10 cellular contexts compared by ENCODE assay signal in the genomic region with DNA sequence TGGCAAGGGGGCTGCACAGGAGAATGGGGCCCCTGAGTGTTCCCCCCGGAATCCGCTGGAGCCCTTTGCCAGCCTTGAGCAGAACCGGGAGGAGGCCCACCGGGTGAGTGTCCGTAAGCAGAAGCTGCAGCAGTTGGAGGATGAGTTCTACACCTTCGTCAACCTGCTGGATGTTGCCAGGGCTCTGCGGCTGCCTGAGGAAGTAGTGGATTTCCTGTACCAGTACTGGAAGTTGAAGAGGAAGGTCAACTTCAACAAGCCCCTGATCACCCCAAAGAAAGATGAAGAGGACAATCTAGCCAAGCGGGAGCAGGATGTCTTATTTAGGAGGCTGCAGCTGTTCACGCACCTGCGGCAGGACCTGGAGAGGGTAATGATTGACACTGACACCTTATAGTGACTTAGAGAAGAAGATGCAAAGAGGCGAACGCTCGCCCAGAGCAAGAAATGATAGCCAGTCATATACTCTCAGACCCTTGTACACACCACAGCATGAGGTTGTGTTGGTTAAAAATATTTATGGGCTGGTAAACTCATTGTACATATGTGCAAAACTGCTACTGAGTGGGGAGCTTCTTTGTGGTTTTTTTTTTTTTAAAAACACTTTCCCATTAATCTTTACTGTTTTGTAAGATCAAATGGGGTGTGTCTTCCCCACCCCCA. TPM values are rescaled to one million over a fixed set of nuclear protein-coding genes. Genes with fewer than 3 reads are reported as not detected.
DNase-seq lines count a peak whose midpoint lies in the region; ATAC-seq and TF ChIP-seq lines count a peak whose summit lies in the region.
"Had no signal": no experiment of that assay in that cellular context is flagged by ENCODE, and none has a peak within 500 bp of the region (broad histone marks: within the 10 kb centered on the region; RNA-seq: fewer than 3 reads in every experiment).

No MANE protein-coding gene starts in this region.

- TF ChIP-seq EP300 in upper lobe of left lung (IDR thresholded peaks at IDR 0.05) = no peak

- no peak for TF ChIP-seq POLR2A in upper lobe of left lung (IDR thresholded peaks at IDR 0.05)

- H3K4me3 ChIP-seq in heart right ventricle = no peak overlapping the region
- H3K4me3 ChIP-seq in upper lobe of left lung = no peak overlapping the region

- DNase-seq in Right ventricle myocardium inferior (ENCODE audit: missing footprints) (peak; percentile 76), heart right ventricle (no peak), activated B cell treated with CpG ODN at 0.5 μM for 24 hours (no peak), upper lobe of left lung (peak in 1 of 2 donors; percentile 47), HPDE6-E6E7 (ENCODE audit: extremely low spot score) (no peak), NCI-H82 (lab: John Stamatoyannopoulos, UW) (no peak)
- DNase-seq: islet precursor cell, OCI-M1 had no signal

- H3K27ac Mint-ChIP-seq in activated B cell treated with CpG ODN at 0.5 μM for 24 hours = peak overlapping the region; percentile 67

- H3K27me3 ChIP-seq in heart right ventricle (no peaks in the 10 kb centered on the region), upper lobe of left lung (no peaks in the 10 kb centered on the region)

- H3K4me1 ChIP-seq in heart right ventricle = peaks cover 3 to 55% (median 46%) of the 10 kb centered on the region in 9 donors
- H3K4me1 ChIP-seq in upper lobe of left lung = peaks cover 0 to 24% (median 17%) of the 10 kb centered on the region in 4 donors

- H3K9me3 Mint-ChIP-seq in activated B cell treated with CpG ODN at 0.5 μM for 24 hours = no peaks in the 10 kb centered on the region

- peaks cover 0 to 86% (median 15%) of the 10 kb centered on the region in 9 donors for H3K36me3 ChIP-seq in heart right ventricle
- peaks cover 13 to 76% (median 44%) of the 10 kb centered on the region in 4 donors for H3K36me3 ChIP-seq in upper lobe of left lung

- 73 to 82% methylated on average over 13 of the region's 13 CpGs for WGBS in heart right ventricle, 2 donors
- WGBS in upper lobe of left lung, 2 donors = 70 to 76% methylated on average over 12 to 13 of the region's 13 CpGs

- TF ChIP-seq CTCF in heart right ventricle (IDR thresholded peaks at IDR 0.05) (no peak), activated B cell treated with CpG ODN at 0.5 μM for 24 hours (IDR thresholded peaks at IDR 0.05) (no peak), upper lobe of left lung (IDR thresholded peaks at IDR 0.05) (no peak)

- no peaks in the 10 kb centered on the region for H3K27me3 Mint-ChIP-seq in activated B cell treated with CpG ODN at 0.5 μM for 24 hours

- CTCF ChIA-PET in activated B cell treated with CpG ODN at 0.5 μM for 24 hours (lab: Charles Lee) = interaction anchor here (0.7 to 2.5 kb wide), 8 partner anchors 8 to 670 kb away, joined by 3 to 14 read pairs (median 4); no protein-coding TSS in a partner anchor

- ATAC-seq in Right ventricle myocardium inferior = no peak
- ATAC-seq in heart right ventricle = no peak
- ATAC-seq in HG02870 (IDR thresholded peaks at IDR 0.05; ENCODE audit: unreplicated experiment) = peak; percentile 14
- peak; percentile 20 for ATAC-seq in activated B cell treated with CpG ODN at 0.5 μM for 24 hours (ENCODE audit: low read depth)
- no peak for ATAC-seq in upper lobe of left lung (ENCODE audit: low FRiP score in 2 of 2)
- ATAC-seq in HG02970 (IDR thresholded peaks at IDR 0.05; ENCODE audit: low FRiP score, unreplicated experiment) = no peak

- H3K27ac ChIP-seq in heart right ventricle (peak overlapping the region in 2 of 10 donors; percentile 6 to 46), upper lobe of left lung (peak overlapping the region; percentile 16 to 50 (median 36))

- H3K9me3 ChIP-seq in heart right ventricle (no peaks in the 10 kb centered on the region), upper lobe of left lung (no peaks in the 10 kb centered on the region)

- peaks cover 87% of the 10 kb centered on the region for H3K36me3 Mint-ChIP-seq in activated B cell treated with CpG ODN at 0.5 μM for 24 hours (ENCODE audit: low read depth)

- intact Hi-C loops in Right ventricle myocardium inferior (cut with DNase I) = loop anchor here (2.0 to 5.0 kb wide), 4 partner anchors 51 to 671 kb away; no protein-coding TSS in a partner anchor
- intact Hi-C loops in heart right ventricle (cut with DNase I) = loop anchor here (2.0 to 10.0 kb wide), 14 partner anchors 49 to 670 kb away; a partner anchor contains a TSS
- intact Hi-C loops in activated B cell treated with CpG ODN at 0.5 μM for 24 hours (cut with micrococcal nuclease) = loop anchor here (2.0 to 5.0 kb wide), 3 partner anchors 35 to 575 kb away; a partner anchor contains a TSS

- peaks cover 37% of the 10 kb centered on the region for H3K4me1 Mint-ChIP-seq in activated B cell treated with CpG ODN at 0.5 μM for 24 hours

- POLR2A ChIA-PET in activated B cell treated with CpG ODN at 0.5 μM for 24 hours (lab: Charles Lee) = interaction anchor here (0.8 kb wide), 1 partner anchor 50 kb away, joined by 3 read pairs; no protein-coding TSS in a partner anchor

- peak overlapping the region; percentile 33 for H3K4me3 Mint-ChIP-seq in activated B cell treated with CpG ODN at 0.5 μM for 24 hours

RNA-seq across cellular contexts. Expression of a gene that starts 52.5 kb away (rescaled TPM):
- total RNA-seq in Right ventricle myocardium inferior (24.3 TPM), heart right ventricle (10 to 100 TPM; 19.4 to 32.3 (median 23.5) TPM), activated B cell treated with CpG ODN at 0.5 μM for 24 hours (26.2 and 29.2 TPM in 2 replicates), upper lobe of left lung (10 to 100 TPM; 26.2 to 46.5 (median 38.1) TPM)
- polyA plus RNA-seq in heart right ventricle = 10 to 100 TPM; 12.1 to 25.5 TPM

Comparison
In these comparisons a context has a peak if more than half of its experiments do, and no peak if none do; other contexts are left out.
1. ATAC-seq: peak in HG02870 (single experiment) and activated B cell treated with CpG ODN at 0.5 μM for 24 hours (single experiment); none in Right ventricle myocardium inferior (single experiment), heart right ventricle (0 of 8), upper lobe of left lung (0 of 2) and HG02970 (single experiment).